ENCODE assay signal across 8 cellular contexts in genomic region chr3:98901465-98902174, GRCh38. TPM values are rescaled to one million over a fixed set of nuclear protein-coding genes. Genes with fewer than 3 reads are reported as not detected.
DNase-seq lines count a peak whose midpoint lies in the region; ATAC-seq and TF ChIP-seq lines count a peak whose summit lies in the region.

Gene DCBLD2 (minus strand): TSS chr3:98901695. CDS start chr3:98901326, 369 bp downstream.

- no peaks in the 10 kb centered on the region for H3K9me3 Mint-ChIP-seq in T-helper 2 cell treated with Interferon-gamma antibody and Interleukin-4, amounts not matched to agents 5 μg/mL and 100 μg/mL, for 36 hours
- H3K9me3 Mint-ChIP-seq in progenitor cell of endocrine pancreas (ENCODE audit: low read depth) = no peaks in the 10 kb centered on the region

- H3K27me3 ChIP-seq in ascending aorta (no peaks in the 10 kb centered on the region), upper lobe of right lung (no peaks in the 10 kb centered on the region)

- H3K4me3 ChIP-seq in ascending aorta = peak within 1 kb of the TSS; percentile 90 to 94
- H3K4me3 ChIP-seq in upper lobe of right lung = peak within 1 kb of the TSS; percentile 69

- ATAC-seq in HG02852 (IDR thresholded peaks at IDR 0.05; ENCODE audit: unreplicated experiment) (peak; percentile 99), left ventricle myocardium superior (peak; percentile 98), upper lobe of right lung (peak; percentile 98)

- intact Hi-C loops in ascending aorta (cut with DNase I) = loop anchor here (2.0 to 10.0 kb wide), 5 partner anchors 49 to 916 kb away; partner anchors contain the start of genes CLDND1, CMSS1 and CPOX
- intact Hi-C loops in left ventricle myocardium superior (cut with micrococcal nuclease) = loop anchor here (10.0 kb wide), 1 partner anchor 93 kb away; no protein-coding TSS in a partner anchor
- intact Hi-C loops in upper lobe of right lung (cut with DNase I) = no loop called here

- no peaks in the 10 kb centered on the region for H3K9me3 ChIP-seq in ascending aorta
- no peaks in the 10 kb centered on the region for H3K9me3 ChIP-seq in upper lobe of right lung

- no peaks in the 10 kb centered on the region for H3K4me1 ChIP-seq in ascending aorta
- peaks cover 11% of the 10 kb centered on the region for H3K4me1 ChIP-seq in upper lobe of right lung

- in situ Hi-C loops in GM13976 (cut with MboI; ENCODE audit: low sequenced_read_pairs, unreplicated experiment) = no loop called here

- peaks cover 23% of the 10 kb centered on the region for H3K27me3 Mint-ChIP-seq in T-helper 2 cell treated with Interferon-gamma antibody and Interleukin-4, amounts not matched to agents 5 μg/mL and 100 μg/mL, for 36 hours (ENCODE audit: low read depth)
- H3K27me3 Mint-ChIP-seq in progenitor cell of endocrine pancreas = no peaks in the 10 kb centered on the region

- H3K4me3 Mint-ChIP-seq in T-helper 2 cell treated with Interferon-gamma antibody and Interleukin-4, amounts not matched to agents 5 μg/mL and 100 μg/mL, for 36 hours = peak within 1 kb of the TSS; percentile 88
- peak within 1 kb of the TSS; percentile 97 for H3K4me3 Mint-ChIP-seq in progenitor cell of endocrine pancreas (ENCODE audit: low read depth)

- H3K27ac Mint-ChIP-seq in T-helper 2 cell treated with Interferon-gamma antibody and Interleukin-4, amounts not matched to agents 5 μg/mL and 100 μg/mL, for 36 hours = peak within 1 kb of the TSS; percentile 75
- peak within 1 kb of the TSS; percentile 98 for H3K27ac Mint-ChIP-seq in progenitor cell of endocrine pancreas

- no peaks in the 10 kb centered on the region for H3K36me3 Mint-ChIP-seq in T-helper 2 cell treated with Interferon-gamma antibody and Interleukin-4, amounts not matched to agents 5 μg/mL and 100 μg/mL, for 36 hours (ENCODE audit: low read depth)
- peaks cover 2% of the 10 kb centered on the region for H3K36me3 Mint-ChIP-seq in progenitor cell of endocrine pancreas (ENCODE audit: insufficient read depth)

- H3K4me1 Mint-ChIP-seq in T-helper 2 cell treated with Interferon-gamma antibody and Interleukin-4, amounts not matched to agents 5 μg/mL and 100 μg/mL, for 36 hours (ENCODE audit: low read depth) = peaks cover 17% of the 10 kb centered on the region
- peaks cover 24% of the 10 kb centered on the region for H3K4me1 Mint-ChIP-seq in progenitor cell of endocrine pancreas (ENCODE audit: low read depth)

- H3K36me3 ChIP-seq in ascending aorta = no peaks in the 10 kb centered on the region
- no peaks in the 10 kb centered on the region for H3K36me3 ChIP-seq in upper lobe of right lung

- no peak for TF ChIP-seq CTCF in GM13976 (IDR thresholded peaks at IDR 0.05; ENCODE audit: borderline replicate concordance, control extremely low read depth, extremely low read depth, insufficient read depth, missing control alignments)
- TF ChIP-seq CTCF in ascending aorta (IDR thresholded peaks at IDR 0.05) = no peak
- no peak for TF ChIP-seq CTCF in progenitor cell of endocrine pancreas (IDR thresholded peaks at IDR 0.05; ENCODE audit: unreplicated experiment)
- no peak for TF ChIP-seq CTCF in upper lobe of right lung (IDR thresholded peaks at IDR 0.05)

- H3K27ac ChIP-seq in ascending aorta (peak within 1 kb of the TSS; percentile 89 to 95), upper lobe of right lung (peak within 1 kb of the TSS; percentile 85)

- peak; percentile 99 for DNase-seq in GM13976 (ENCODE audit: low spot score)
- peak; percentile 97 for DNase-seq in NCI-H1436 treated with DMSO at 0.1 percent for 48 hours (lab: John Stamatoyannopoulos, UW)
- peak; percentile 97 for DNase-seq in T-helper 2 cell treated with Interferon-gamma antibody and Interleukin-4, amounts not matched to agents 5 μg/mL and 100 μg/mL, for 36 hours (ENCODE audit: low spot score)
- peak; percentile 93 to 99 for DNase-seq in ascending aorta (ENCODE audit: low spot score in 2 of 2)
- DNase-seq in left ventricle myocardium superior = peak; percentile 98
- peak; percentile 97 for DNase-seq in progenitor cell of endocrine pancreas (ENCODE audit: low spot score, unreplicated experiment)
- peak; percentile 98 for DNase-seq in upper lobe of right lung

RNA-seq across cellular contexts. Expression of gene DCBLD2, which starts in this region (rescaled TPM):
- 16.3 TPM for total RNA-seq in ascending aorta
- total RNA-seq in left ventricle myocardium superior = 43.1 TPM
- 85.5 and 86.8 TPM in 2 replicates for total RNA-seq in progenitor cell of endocrine pancreas
- total RNA-seq in upper lobe of right lung = 35.8 TPM

Comparison
In these comparisons a context has a peak if more than half of its experiments do, and no peak if none do; other contexts are left out.
1. Peak in every context shown above with its lines: DNase-seq, ATAC-seq, H3K4me3 ChIP-seq and H3K27ac ChIP-seq.